Comparison of ENCODE assay signal across 18 cellular contexts in the genomic region with DNA sequence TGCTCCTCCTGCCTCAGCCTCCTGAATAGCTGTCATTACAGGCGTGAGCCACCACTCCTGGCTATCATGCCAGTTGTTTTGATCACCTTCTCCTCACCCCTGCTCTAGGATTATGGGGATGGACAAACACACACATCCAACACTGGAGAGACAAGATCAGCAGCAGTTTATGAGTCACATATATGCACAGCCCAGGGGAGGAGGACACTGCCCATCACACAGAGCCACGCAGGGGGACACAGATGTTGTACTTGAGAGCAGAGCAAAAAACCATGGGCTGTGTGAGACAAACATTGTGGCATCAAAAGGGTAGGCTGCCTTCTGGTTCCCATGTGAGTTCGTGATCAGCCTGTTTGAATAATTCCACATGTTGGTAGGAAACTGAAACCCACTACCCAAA. TPM values are rescaled to one million over a fixed set of nuclear protein-coding genes. Genes with fewer than 3 reads are reported as not detected.
A peak's percentile ranks its signal among the peaks of the same experiment; 100 is the strongest.
DNase-seq lines count a peak whose midpoint lies in the region; ATAC-seq and FAIRE-seq lines count a peak whose summit lies in the region.
"Had no signal": no experiment of that assay in that cellular context is flagged by ENCODE, and none has a peak within 500 bp of the region (broad histone marks: within the 10 kb centered on the region; RNA-seq: fewer than 3 reads in every experiment).

No MANE protein-coding gene starts in this region.

- no peak overlapping the region for H3K4me3 ChIP-seq in BLaER1
- H3K4me3 ChIP-seq: BLaER1 treated with 17β-estradiol and CSF1 and Interleukin-3, amounts not matched to agents 10 nM and 100 nM; GM23248 had no signal

- peaks cover 12% of the 10 kb centered on the region for H3K9me3 ChIP-seq in BLaER1

- no peaks in the 10 kb centered on the region for H3K27me3 ChIP-seq in BLaER1
- H3K27me3 ChIP-seq: BLaER1 treated with 17β-estradiol and CSF1 and Interleukin-3, amounts not matched to agents 10 nM and 100 nM had no signal

- peaks cover 14% of the 10 kb centered on the region for H3K4me1 Mint-ChIP-seq in activated CD4-positive, alpha-beta T cell treated with anti-CD3 and anti-CD28 coated beads, Interleukin-2, amount 10 ng/mL, durations not matched to agents 24 days and 14 days
- H3K4me1 Mint-ChIP-seq in activated T-helper 2 cell treated with anti-CD3 and anti-CD28 coated beads, Interferon-gamma antibody, Interleukin-2, Interleukin-4, amounts not matched to agents 10 μg/mL and 5 μg/mL and 100 μg/mL, durations not matched to agents 14 hours and 24 hours and 36 hours (ENCODE audit: low read depth): peaks cover 14% of the 10 kb centered on the region
- H3K4me1 Mint-ChIP-seq in stimulated activated effector memory CD8-positive, alpha-beta T cell treated with anti-CD3 and anti-CD28 coated beads, Interleukin-12 subunit alpha, Interleukin-12 subunit beta, amount 100 ng/mL, for 72 hours: peaks cover 16% of the 10 kb centered on the region

- H3K4me2 ChIP-seq in BLaER1: peak overlapping the region; percentile 85

- no peak overlapping the region for H3K4me3 Mint-ChIP-seq in activated CD4-positive, alpha-beta T cell treated with anti-CD3 and anti-CD28 coated beads, Interleukin-2, amount 10 ng/mL, durations not matched to agents 24 days and 14 days
- no peak overlapping the region for H3K4me3 Mint-ChIP-seq in activated T-helper 2 cell treated with anti-CD3 and anti-CD28 coated beads, Interferon-gamma antibody, Interleukin-2, Interleukin-4, amounts not matched to agents 10 μg/mL and 5 μg/mL and 100 μg/mL, durations not matched to agents 14 hours and 24 hours and 36 hours (ENCODE audit: low read depth)
- H3K4me3 Mint-ChIP-seq in stimulated activated effector memory CD8-positive, alpha-beta T cell treated with anti-CD3 and anti-CD28 coated beads, Interleukin-12 subunit alpha, Interleukin-12 subunit beta, amount 100 ng/mL, for 72 hours: no peak overlapping the region
- H3K4me3 Mint-ChIP-seq: CD8-positive, alpha-beta memory T cell had no signal

- peaks cover 33% of the 10 kb centered on the region for H3K4me1 ChIP-seq in BLaER1

- no peak for ATAC-seq in stimulated activated effector memory CD8-positive, alpha-beta T cell treated with anti-CD3 and anti-CD28 coated beads, Interleukin-12 subunit alpha, Interleukin-12 subunit beta, amount 100 ng/mL, for 72 hours

- H3K36me3 ChIP-seq in BLaER1: no peaks in the 10 kb centered on the region
- H3K36me3 ChIP-seq: BLaER1 treated with 17β-estradiol and CSF1 and Interleukin-3, amounts not matched to agents 10 nM and 100 nM had no signal

- H3K27ac Mint-ChIP-seq in activated CD4-positive, alpha-beta T cell treated with anti-CD3 and anti-CD28 coated beads, Interleukin-2, amount 10 ng/mL, durations not matched to agents 24 days and 14 days: peak overlapping the region; percentile 4
- peak overlapping the region; percentile 13 for H3K27ac Mint-ChIP-seq in activated T-helper 2 cell treated with anti-CD3 and anti-CD28 coated beads, Interferon-gamma antibody, Interleukin-2, Interleukin-4, amounts not matched to agents 10 μg/mL and 5 μg/mL and 100 μg/mL, durations not matched to agents 14 hours and 24 hours and 36 hours
- peak overlapping the region; percentile 38 for H3K27ac Mint-ChIP-seq in stimulated activated effector memory CD8-positive, alpha-beta T cell treated with anti-CD3 and anti-CD28 coated beads, Interleukin-12 subunit alpha, Interleukin-12 subunit beta, amount 100 ng/mL, for 72 hours

- no peak for DNase-seq in activated CD4-positive, alpha-beta T cell treated with anti-CD3 and anti-CD28 coated beads, Interleukin-2, amount 10 ng/mL, durations not matched to agents 24 days and 14 days
- DNase-seq in activated CD4-positive, alpha-beta T cell treated with anti-CD3 and anti-CD28 coated beads for 1 hour: no peak
- DNase-seq in activated T-helper 2 cell treated with anti-CD3 and anti-CD28 coated beads, Interferon-gamma antibody, Interleukin-2, Interleukin-4, amounts not matched to agents 10 μg/mL and 5 μg/mL and 100 μg/mL, durations not matched to agents 14 hours and 24 hours and 36 hours (ENCODE audit: low spot score): no peak
- no peak for DNase-seq in stimulated activated effector memory CD8-positive, alpha-beta T cell treated with anti-CD3 and anti-CD28 coated beads, Interleukin-12 subunit alpha, Interleukin-12 subunit beta, amount 100 ng/mL, for 72 hours (ENCODE audit: low spot score in 2 of 2)
- no peak for DNase-seq in GM19239 (ENCODE audit: insufficient read length, low spot score)
- no peak for DNase-seq in occipital lobe (lab: John Stamatoyannopoulos, UW)
- DNase-seq: 8988T; CD8-positive, alpha-beta memory T cell; COR-L47; DMS 273 treated with DMSO at 0.1 percent for 48 hours; DMS79; GDM1; GM23248; HCEC 1CT had no signal

- no peaks in the 10 kb centered on the region for H4K20me1 ChIP-seq in BLaER1
- H4K20me1 ChIP-seq: BLaER1 treated with 17β-estradiol and CSF1 and Interleukin-3, amounts not matched to agents 10 nM and 100 nM had no signal

- no peaks in the 10 kb centered on the region for H3K27me3 Mint-ChIP-seq in activated CD4-positive, alpha-beta T cell treated with anti-CD3 and anti-CD28 coated beads, Interleukin-2, amount 10 ng/mL, durations not matched to agents 24 days and 14 days
- H3K27me3 Mint-ChIP-seq in activated T-helper 2 cell treated with anti-CD3 and anti-CD28 coated beads, Interferon-gamma antibody, Interleukin-2, Interleukin-4, amounts not matched to agents 10 μg/mL and 5 μg/mL and 100 μg/mL, durations not matched to agents 14 hours and 24 hours and 36 hours (ENCODE audit: low read depth): no peaks in the 10 kb centered on the region

- intact Hi-C loops in activated CD4-positive, alpha-beta T cell treated with anti-CD3 and anti-CD28 coated beads, Interleukin-2, amount 10 ng/mL, durations not matched to agents 24 days and 14 days (cut with micrococcal nuclease): no loop called here
- intact Hi-C loops in activated T-helper 2 cell treated with anti-CD3 and anti-CD28 coated beads, Interferon-gamma antibody, Interleukin-2, Interleukin-4, amounts not matched to agents 10 μg/mL and 5 μg/mL and 100 μg/mL, durations not matched to agents 14 hours and 24 hours and 36 hours (cut with micrococcal nuclease): no loop called here

- no peak for FAIRE-seq in GM19239 (lab: Jason Lieb, UNC)
- FAIRE-seq: H54 had no signal

- peaks cover 19% of the 10 kb centered on the region for H3K36me3 Mint-ChIP-seq in activated CD4-positive, alpha-beta T cell treated with anti-CD3 and anti-CD28 coated beads, Interleukin-2, amount 10 ng/mL, durations not matched to agents 24 days and 14 days (ENCODE audit: low read depth)
- peaks cover 52% of the 10 kb centered on the region for H3K36me3 Mint-ChIP-seq in activated T-helper 2 cell treated with anti-CD3 and anti-CD28 coated beads, Interferon-gamma antibody, Interleukin-2, Interleukin-4, amounts not matched to agents 10 μg/mL and 5 μg/mL and 100 μg/mL, durations not matched to agents 14 hours and 24 hours and 36 hours (ENCODE audit: low read depth)
- peaks cover 45% of the 10 kb centered on the region for H3K36me3 Mint-ChIP-seq in stimulated activated effector memory CD8-positive, alpha-beta T cell treated with anti-CD3 and anti-CD28 coated beads, Interleukin-12 subunit alpha, Interleukin-12 subunit beta, amount 100 ng/mL, for 72 hours

- H3K27ac ChIP-seq in BLaER1: no peak overlapping the region
- H3K27ac ChIP-seq: BLaER1 treated with 17β-estradiol and CSF1 and Interleukin-3, amounts not matched to agents 10 nM and 100 nM; GM23248; HL-60 had no signal

- no peaks in the 10 kb centered on the region for H3K9me3 Mint-ChIP-seq in activated CD4-positive, alpha-beta T cell treated with anti-CD3 and anti-CD28 coated beads, Interleukin-2, amount 10 ng/mL, durations not matched to agents 24 days and 14 days
- no peaks in the 10 kb centered on the region for H3K9me3 Mint-ChIP-seq in activated T-helper 2 cell treated with anti-CD3 and anti-CD28 coated beads, Interferon-gamma antibody, Interleukin-2, Interleukin-4, amounts not matched to agents 10 μg/mL and 5 μg/mL and 100 μg/mL, durations not matched to agents 14 hours and 24 hours and 36 hours
- no peaks in the 10 kb centered on the region for H3K9me3 Mint-ChIP-seq in stimulated activated effector memory CD8-positive, alpha-beta T cell treated with anti-CD3 and anti-CD28 coated beads, Interleukin-12 subunit alpha, Interleukin-12 subunit beta, amount 100 ng/mL, for 72 hours
- H3K9me3 Mint-ChIP-seq: CD8-positive, alpha-beta memory T cell had no signal

- no peak overlapping the region for H3K9ac ChIP-seq in BLaER1
- H3K9ac ChIP-seq: BLaER1 treated with 17β-estradiol and CSF1 and Interleukin-3, amounts not matched to agents 10 nM and 100 nM; GM23248 had no signal

RNA-seq across cellular contexts. Expression of gene EDARADD, which starts 32.1 kb away (rescaled TPM):
- 32.0 and 32.6 TPM in 2 replicates for total RNA-seq in activated CD4-positive, alpha-beta T cell treated with anti-CD3 and anti-CD28 coated beads, Interleukin-2, amount 10 ng/mL, durations not matched to agents 24 days and 14 days
- total RNA-seq in activated T-helper 2 cell treated with anti-CD3 and anti-CD28 coated beads, Interferon-gamma antibody, Interleukin-2, Interleukin-4, amounts not matched to agents 10 μg/mL and 5 μg/mL and 100 μg/mL, durations not matched to agents 14 hours and 24 hours and 36 hours: 53.8 and 54.8 TPM in 2 replicates
- 6.1 TPM for total RNA-seq in occipital lobe
